Comparison of ENCODE assay signal across 8 cellular contexts in genomic region chr14:77120771-77121743, GRCh38. TPM values are rescaled to one million over a fixed set of nuclear protein-coding genes. Genes with fewer than 3 reads are reported as not detected.
DNase-seq lines count a peak whose midpoint lies in the region; ATAC-seq and TF ChIP-seq lines count a peak whose summit lies in the region.

No MANE protein-coding gene starts in this region.

- peak overlapping the region; percentile 6 for H3K4me3 Mint-ChIP-seq in T-helper 2 cell treated with Interferon-gamma antibody and Interleukin-4, amounts not matched to agents 5 μg/mL and 100 μg/mL, for 36 hours

- peak overlapping the region; percentile 18 for H3K27ac ChIP-seq in HUES48 (ENCODE audit: low read depth, low read length)

- peaks cover 19% of the 10 kb centered on the region for H3K4me1 Mint-ChIP-seq in T-helper 2 cell treated with Interferon-gamma antibody and Interleukin-4, amounts not matched to agents 5 μg/mL and 100 μg/mL, for 36 hours (ENCODE audit: low read depth)

- intact Hi-C loops in Right ventricle myocardium superior (cut with DNase I): no loop called here

- peak overlapping the region; percentile 26 for H3K27ac Mint-ChIP-seq in T-helper 2 cell treated with Interferon-gamma antibody and Interleukin-4, amounts not matched to agents 5 μg/mL and 100 μg/mL, for 36 hours

- H3K9me3 ChIP-seq in HUES48 (ENCODE audit: control insufficient read depth, insufficient read depth, low read length): no peaks in the 10 kb centered on the region

- H3K4me3 ChIP-seq in GM12864 (ENCODE audit: low read depth, low read length) (peak overlapping the region; percentile 1; the same call in 1 of the 2 replicates), HUES48 (ENCODE audit: low read depth, low read length) (no peak overlapping the region)

- H3K4me1 ChIP-seq in HUES48 (ENCODE audit: control insufficient read depth, insufficient read depth, low read length): peaks cover 28% of the 10 kb centered on the region

- no peak for TF ChIP-seq CTCF in GM12864 (IDR thresholded peaks at IDR 0.05; ENCODE audit: low read depth, low read length, missing control alignments)

- H3K9me3 Mint-ChIP-seq in T-helper 2 cell treated with Interferon-gamma antibody and Interleukin-4, amounts not matched to agents 5 μg/mL and 100 μg/mL, for 36 hours: no peaks in the 10 kb centered on the region

- ATAC-seq in GM21423 (IDR thresholded peaks at IDR 0.05; ENCODE audit: unreplicated experiment): peak; percentile 91
- ATAC-seq in Right ventricle myocardium superior (ENCODE audit: poor library complexity): peak; percentile 58

- peaks cover 20% of the 10 kb centered on the region for H3K27me3 Mint-ChIP-seq in T-helper 2 cell treated with Interferon-gamma antibody and Interleukin-4, amounts not matched to agents 5 μg/mL and 100 μg/mL, for 36 hours (ENCODE audit: low read depth)

- peaks cover 10% of the 10 kb centered on the region for H3K27me3 ChIP-seq in HUES48 (ENCODE audit: control insufficient read depth, insufficient read depth, low read length)

- H3K36me3 Mint-ChIP-seq in T-helper 2 cell treated with Interferon-gamma antibody and Interleukin-4, amounts not matched to agents 5 μg/mL and 100 μg/mL, for 36 hours (ENCODE audit: low read depth): no peaks in the 10 kb centered on the region

- DNase-seq in GM12864 (ENCODE audit: low read depth) (peak; percentile 90), Right ventricle myocardium superior (no peak), superior temporal gyrus (ENCODE audit: extremely low spot score) (peak; percentile 78), SW480 (ENCODE audit: low spot score) (no peak), epidermal melanocyte (ENCODE audit: insufficient read length, low spot score) (no peak)
- no peak for DNase-seq in T-helper 2 cell treated with Interferon-gamma antibody and Interleukin-4, amounts not matched to agents 5 μg/mL and 100 μg/mL, for 36 hours (ENCODE audit: low spot score)

- H3K36me3 ChIP-seq in HUES48 (ENCODE audit: control insufficient read depth, insufficient read depth, low read length): peaks cover 23% of the 10 kb centered on the region

- H3K9ac ChIP-seq in HUES48 (ENCODE audit: low read depth, low read length): no peak overlapping the region

RNA-seq across cellular contexts. Expression of gene ZDHHC22, which starts 20.5 kb away (rescaled TPM):
- not detected for total RNA-seq in Right ventricle myocardium superior

RNA-seq across cellular contexts. Expression of gene CIPC, which starts 23.0 kb away (rescaled TPM):
- total RNA-seq in Right ventricle myocardium superior: 64.1 TPM

Comparison
In these comparisons a context has a peak if more than half of its experiments do, and no peak if none do; other contexts are left out.
1. DNase-seq: peak in GM12864 (single experiment) and superior temporal gyrus (single experiment); none in T-helper 2 cell treated with Interferon-gamma antibody and Interleukin-4, amounts not matched to agents 5 μg/mL and 100 μg/mL, for 36 hours (single experiment), Right ventricle myocardium superior (single experiment), SW480 (single experiment) and epidermal melanocyte (single experiment).